ENCODE assay signal across 11 cellular contexts in the genomic region with DNA sequence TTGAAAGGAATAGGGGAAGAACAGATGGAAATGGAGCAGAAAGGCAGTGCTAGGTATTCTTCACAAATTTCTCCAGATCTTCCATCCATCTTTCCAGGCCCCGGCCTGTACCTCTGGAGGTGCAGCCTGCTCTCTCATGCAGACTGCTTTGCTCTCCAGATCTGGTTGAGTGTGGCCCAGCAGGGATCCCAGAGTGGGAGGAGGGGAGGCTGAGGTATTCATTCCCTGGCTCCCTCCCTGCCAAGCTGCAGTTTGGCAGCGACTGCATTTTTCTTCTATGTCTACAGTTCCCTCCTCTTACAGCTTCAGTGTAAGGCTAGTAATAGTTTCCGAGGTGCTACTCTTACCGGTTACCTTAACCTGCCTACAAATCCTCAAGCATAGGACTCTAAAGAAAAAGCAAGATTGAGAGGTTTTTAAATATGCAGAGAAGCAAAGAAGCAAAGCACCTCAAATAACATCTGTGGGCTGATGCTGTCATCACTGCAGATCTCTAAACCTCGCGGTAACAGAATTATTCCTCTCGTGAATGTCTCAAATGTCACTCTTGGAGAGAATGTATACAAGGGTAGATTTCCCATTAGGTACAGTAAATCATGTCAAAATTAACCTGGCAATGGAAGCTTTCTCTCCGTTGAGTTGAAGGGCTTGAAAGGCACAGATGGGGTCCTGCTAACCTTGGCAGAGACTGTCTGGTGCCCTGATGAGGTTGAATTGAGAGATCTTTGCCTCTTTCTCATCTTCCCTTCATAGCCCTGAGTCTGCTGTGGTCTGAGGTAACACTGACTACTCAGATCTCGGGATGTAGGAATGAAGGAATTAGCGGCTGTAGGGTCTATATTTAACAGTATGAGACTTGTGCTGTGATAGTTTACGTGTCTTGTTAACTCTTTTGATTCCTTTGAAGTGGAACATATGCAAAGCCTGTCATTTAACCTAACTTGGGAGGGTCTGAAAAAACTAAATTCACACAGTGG.
DNase-seq lines count a peak whose midpoint lies in the region; ATAC-seq and TF ChIP-seq lines count a peak whose summit lies in the region.
"Had no signal": no experiment of that assay in that cellular context is flagged by ENCODE, and none has a peak within 500 bp of the region (broad histone marks: within the 10 kb centered on the region; RNA-seq: fewer than 3 reads in every experiment).

No MANE protein-coding gene starts in this region.

- ATAC-seq in gastroesophageal sphincter: peak; percentile 41
- peak; percentile 66 to 76 (median 74) for ATAC-seq in psoas muscle
- no peak for ATAC-seq in GM19397 (IDR thresholded peaks at IDR 0.05; ENCODE audit: unreplicated experiment)
- ATAC-seq: activated T-helper 17 cell treated with anti-CD3 and anti-CD28 coated beads, Interleukin-2, amount 50 U/mL, for 72 hours had no signal

- H3K4me3 ChIP-seq in gastroesophageal sphincter (no peak overlapping the region), psoas muscle (peak overlapping the region; percentile 25)

- TF ChIP-seq POLR2A in gastroesophageal sphincter (IDR thresholded peaks at IDR 0.05): no peak

- TF ChIP-seq CTCF in gastroesophageal sphincter (IDR thresholded peaks at IDR 0.05) (no peak), psoas muscle (IDR thresholded peaks at IDR 0.05) (no peak)

- intact Hi-C loops in psoas muscle (cut with DNase I): no loop called here

- no peaks in the 10 kb centered on the region for H3K36me3 ChIP-seq in gastroesophageal sphincter
- H3K36me3 ChIP-seq in psoas muscle (ENCODE audit: insufficient read depth in 1 of 2, low read depth in 1 of 2): no peaks in the 10 kb centered on the region
- H3K36me3 ChIP-seq: WERI-Rb-1 had no signal

- H3K4me1 ChIP-seq in gastroesophageal sphincter (peaks cover 0 to 14% (median 0%) of the 10 kb centered on the region in 3 donors), psoas muscle (peaks cover 5% of the 10 kb centered on the region)

- H3K9me3 ChIP-seq in gastroesophageal sphincter (no peaks in the 10 kb centered on the region), psoas muscle (no peaks in the 10 kb centered on the region)

- H3K27ac ChIP-seq in gastroesophageal sphincter (no peak overlapping the region), psoas muscle (no peak overlapping the region)
- H3K27ac ChIP-seq: WERI-Rb-1 had no signal

- H3K27me3 ChIP-seq in gastroesophageal sphincter (no peaks in the 10 kb centered on the region), psoas muscle (ENCODE audit: insufficient read depth in 3 of 3, low read length in 2 of 3) (no peaks in the 10 kb centered on the region)

- DNase-seq in GM03348 (ENCODE audit: low spot score) (peak; percentile 52), NCI-H345 (lab: John Stamatoyannopoulos, UW) (peak; percentile 43), psoas muscle (no peak), NCI-H524 treated with DMSO at 0.1 percent for 48 hours (lab: John Stamatoyannopoulos, UW) (no peak), HPDE6-E6E7 (ENCODE audit: extremely low spot score) (no peak), SKM-1 treated with dmso at 0.1 percent for 144 hours (lab: John Stamatoyannopoulos, UW; ENCODE audit: unreplicated experiment) (no peak)
- DNase-seq: stimulated activated CD4-positive, alpha-beta T cell treated with anti-CD3 and anti-CD28 coated beads, Interleukin-4, amount 100 ng/mL, for 1 hour; WERI-Rb-1 had no signal

- TF ChIP-seq EP300 in gastroesophageal sphincter (IDR thresholded peaks at IDR 0.05): no peak

- 36 to 47% methylated on average over 11 of the region's 11 CpGs for WGBS in gastroesophageal sphincter (ENCODE audit: low coverage in 1 of 2), 2 donors
- 16 to 26% (median 20%) methylated on average over 11 of the region's 11 CpGs for WGBS in psoas muscle, 3 donors

Comparison
In these comparisons a context has a peak if more than half of its experiments do, and no peak if none do; other contexts are left out.
1. DNase-seq: peak in GM03348 (single experiment) and NCI-H345 (single experiment); none in psoas muscle (0 of 2), NCI-H524 treated with DMSO at 0.1 percent for 48 hours (single experiment), HPDE6-E6E7 (single experiment) and SKM-1 treated with dmso at 0.1 percent for 144 hours (single experiment).